8 cellular contexts compared by ENCODE assay signal in genomic region chr2:236177604-236177966, GRCh38. TPM values are rescaled to one million over a fixed set of nuclear protein-coding genes. Genes with fewer than 3 reads are reported as not detected.
DNase-seq lines count a peak whose midpoint lies in the region; ATAC-seq, FAIRE-seq and TF ChIP-seq lines count a peak whose summit lies in the region.

No MANE protein-coding gene starts in this region.

- TF ChIP-seq POLR2A in GM12878 (IDR thresholded peaks at IDR 0.05; ENCODE audit: low read depth, low read length): no peak
- TF ChIP-seq POLR2A in HepG2 (IDR thresholded peaks at IDR 0.05; ENCODE audit: insufficient read depth in 1 of 2, low read depth in 2 of 2, low read length in 2 of 2): no peak

- H4K20me1 ChIP-seq in GM12878 (ENCODE audit: control insufficient read depth, insufficient read depth) (no peaks in the 10 kb centered on the region), HepG2 (ENCODE audit: insufficient read depth, low read length) (peaks cover 3% of the 10 kb centered on the region; the same call in 1 of the 2 replicates)

- in situ Hi-C loops in GM12878 (cut with MboI) (no loop called here), HepG2 (cut with HindIII; ENCODE audit: extremely low pct_ligation_motif_present, low pct_unique_long_range_greater_than_20kb) (loop anchor here (5.0 kb wide), 1 partner anchor 400 kb away; no protein-coding TSS in a partner anchor)

- H3K9me3 ChIP-seq in GM12878 (replicated peaks; ENCODE audit: control insufficient read depth, insufficient read depth, low read length) (no peaks in the 10 kb centered on the region; the same call in 2 of the 3 replicates), HepG2 (ENCODE audit: low read length) (no peaks in the 10 kb centered on the region)

- H3K9ac ChIP-seq in GM12878 (ENCODE audit: control insufficient read depth, insufficient read depth, low read length) (no peak overlapping the region), HepG2 (ENCODE audit: insufficient read depth, low read depth, low read length) (no peak overlapping the region)

- H3K79me2 ChIP-seq in GM12878 (ENCODE audit: control insufficient read depth, insufficient read depth, low read length) (no peaks in the 10 kb centered on the region), HepG2 (ENCODE audit: insufficient read depth, low read length) (no peaks in the 10 kb centered on the region)

- TF ChIP-seq RAD21 in GM12878 (IDR thresholded peaks at IDR 0.05; ENCODE audit: insufficient read depth, low read depth, low read length): no peak
- no peak for TF ChIP-seq RAD21 in HepG2 (CRISPR knock-in tag; IDR thresholded peaks at IDR 0.05)

- no peak for TF ChIP-seq EP300 in GM12878 (IDR thresholded peaks at IDR 0.05; ENCODE audit: borderline replicate concordance in 1 of 2, control insufficient read depth in 1 of 2, low read depth in 2 of 2, low read length in 2 of 2)
- no peak for TF ChIP-seq EP300 in HepG2 (IDR thresholded peaks at IDR 0.05; ENCODE audit: low read depth in 2 of 2, low read length in 2 of 2)
- no peak for TF ChIP-seq EP300 in HepG2 (CRISPR knock-in tag; IDR thresholded peaks at IDR 0.05; ENCODE audit: borderline replicate concordance)

- no peak overlapping the region for H3K27ac ChIP-seq in GM12878 (ENCODE audit: control insufficient read depth, insufficient read depth)
- H3K27ac ChIP-seq in HepG2 (ENCODE audit: extremely low read length, insufficient read depth, low read length): no peak overlapping the region

- intact Hi-C loops in GM12878 (cut with micrococcal nuclease; ENCODE audit: unreplicated experiment): no loop called here
- intact Hi-C loops in HepG2 (cut with micrococcal nuclease; ENCODE audit: unreplicated experiment): no loop called here

- H3K4me3 ChIP-seq in GM12878: no peak overlapping the region
- peak overlapping the region in 1 of 3 experiments; percentile 69; a peak in 1 of 6 replicates for H3K4me3 ChIP-seq in HepG2 (replicated peaks in 1 of 3; ENCODE audit: insufficient read depth in 1 of 3, low read depth in 2 of 3, low read length in 3 of 3)

- H3K4me1 ChIP-seq in GM12878 (ENCODE audit: control insufficient read depth, insufficient read depth, low read length): no peaks in the 10 kb centered on the region
- H3K4me1 ChIP-seq in HepG2 (ENCODE audit: insufficient read depth, low read length): 0 out of 2 replicates have a peak, but pooled peaks cover 9% of the 10 kb centered on the region

- no peak overlapping the region for H3K4me2 ChIP-seq in GM12878 (ENCODE audit: control insufficient read depth, insufficient read depth)
- peak overlapping the region; percentile 76 for H3K4me2 ChIP-seq in HepG2 (ENCODE audit: low read depth, low read length)

- peaks cover 0 to 4% of the 10 kb centered on the region in 2 experiments; a peak in 3 of 4 replicates for H3K27me3 ChIP-seq in GM12878 (replicated peaks in 1 of 2; ENCODE audit: control insufficient read depth in 2 of 2, insufficient read depth in 2 of 2, low read length in 1 of 2)
- peaks cover 14 to 68% of the 10 kb centered on the region in 2 experiments; a peak in 4 of 5 replicates for H3K27me3 ChIP-seq in HepG2 (ENCODE audit: control insufficient read depth in 1 of 2, insufficient read depth in 2 of 2, low read length in 2 of 2)

- CTCF ChIA-PET in GM12878 (lab: Yijun Ruan, JAX): interaction anchor here (0.8 to 6.0 kb wide), 3 partner anchors 389 to 412 kb away, joined by 3 to 84 read pairs (median 5); no protein-coding TSS in a partner anchor
- CTCF ChIA-PET in HepG2 (lab: Yijun Ruan, JAX; ENCODE audit: low intra/inter-chr PET ratio, low total read pairs): interaction anchor here (0.8 to 2.1 kb wide), 4 partner anchors 241 to 412 kb away, joined by 3 to 15 read pairs (median 7); no protein-coding TSS in a partner anchor

- whole genome bisulfite sequencing in GM12878 (ENCODE audit: insufficient coverage, insufficient replicate concordance, low lambda C conversion rate, missing lambda C conversion rate): 17% methylated on average over 20 of the region's 20 CpGs
- 68% methylated on average over 20 of the region's 20 CpGs for WGBS in HepG2 (ENCODE audit: low lambda C conversion rate)

- H2AFZ ChIP-seq in GM12878 (ENCODE audit: control insufficient read depth, low read depth, low read length): no peak overlapping the region
- H2AFZ ChIP-seq in HepG2 (ENCODE audit: low read length): no peak overlapping the region

- SMC1A ChIA-PET in GM12878 (lab: Charles Lee; ENCODE audit: uncharacterized antibody, unreplicated experiment): no interaction called here

- ATAC-seq in GM12878 (no peak; the same call in 2 of the 3 replicates), HepG2 (peak; percentile 77), GM19328 (IDR thresholded peaks at IDR 0.05; ENCODE audit: unreplicated experiment) (no peak), HG02763 (IDR thresholded peaks at IDR 0.05; ENCODE audit: unreplicated experiment) (no peak)

- FAIRE-seq in GM12878 (lab: Jason Lieb, UNC) (no peak), HepG2 (lab: Jason Lieb, UNC) (no peak)

- RAD21 ChIA-PET in GM12878 (lab: Charles Lee; ENCODE audit: unreplicated experiment): no interaction called here

- BruUV-seq in GM12878 (replicated peaks; lab: Mats Ljungman, UMichigan) (no TSS peak), HepG2 (replicated peaks; lab: Mats Ljungman, UMichigan) (no TSS peak)

- TF ChIP-seq CTCF in GM12878 (IDR thresholded peaks at IDR 0.05 in 2 of 3, conservative IDR thresholded peaks at IDR 0.05 in 1 of 3; ENCODE audit: control insufficient read depth in 2 of 3, extremely low read depth in 1 of 3, insufficient read depth in 1 of 3, low read depth in 3 of 3, low read length in 3 of 3) (peak in 2 of 3 experiments; percentile 23 to 26; a peak in 2 of 6 replicates), HepG2 (CRISPR knock-in tag; IDR thresholded peaks at IDR 0.05) (peak; percentile 61)

- POLR2A ChIA-PET in GM12878 (lab: Charles Lee) (no interaction called here), HepG2 (lab: Yijun Ruan, JAX) (no interaction called here)

- H3K36me3 ChIP-seq in GM12878 (ENCODE audit: control insufficient read depth in 2 of 2, insufficient read depth in 2 of 2, low read length in 1 of 2) (no peaks in the 10 kb centered on the region), HepG2 (replicated peaks in 1 of 2; ENCODE audit: control insufficient read depth in 1 of 2, insufficient read depth in 2 of 2, low read length in 2 of 2) (no peaks in the 10 kb centered on the region)

- DNase-seq in EH (ENCODE audit: low read depth) (peak; percentile 53), LoVo (ENCODE audit: low spot score) (peak; percentile 79), GM12878 (ENCODE audit: low read depth, low spot score) (no peak), HepG2 (ENCODE audit: low spot score) (peak; percentile 57), NCI-H2107 treated with DMSO at 0.1 percent for 48 hours (lab: John Stamatoyannopoulos, UW; ENCODE audit: unreplicated experiment) (no peak), A172 (ENCODE audit: low spot score) (no peak)

TF ChIP-seq in GM12878, 131 proteins besides CTCF, POLR2A, EP300 and RAD21 (continues in another document):
- no peak for TF ChIP-seq TCF12 (IDR thresholded peaks at IDR 0.05; ENCODE audit: low read depth, low read length)
- no peak for TF ChIP-seq ZNF217 (IDR thresholded peaks at IDR 0.05)

RNA-seq across cellular contexts. Expression of gene GBX2, which starts 9.4 kb away (rescaled TPM):
- not detected in 2 replicates for total RNA-seq in GM12878 (2013; cell fraction: nucleolus; rRNA removed)
- not detected in 2 replicates for total RNA-seq in GM12878 (2014; rRNA removed)
- not detected in 2 replicates for total RNA-seq in GM12878 (2014; rRNA removed; fragmentation: Illumina TruSeq; extraction: Trizol)
- not detected in 2 replicates for total RNA-seq in GM12878 (2021)
- polyA plus RNA-seq in GM12878 (2011; ENCODE audit: low read depth): not detected
- not detected in 2 replicates for polyA plus RNA-seq in GM12878 (2011; rRNA removed)
- not detected in 2 replicates for polyA plus RNA-seq in GM12878 (2011; cell fraction: cytosol; rRNA removed)
- polyA plus RNA-seq in GM12878 (2011; cell fraction: nucleus; rRNA removed): not detected in 2 replicates
- not detected in 2 replicates for polyA plus RNA-seq in GM12878 (2012)
- polyA plus RNA-seq in GM12878 (2014; fragmentation: Illumina TruSeq; extraction: Trizol): not detected in 2 replicates
- polyA plus RNA-seq in GM12878 (2014; fragmentation: Nextera tagmentation; extraction: Ambion mirVana): not detected
- polyA plus RNA-seq in GM12878 (2014; rRNA removed): not detected in 2 replicates
- not detected for polyA plus RNA-seq in GM12878 (2016; fragmentation: Nextera tagmentation; extraction: Ambion mirVana)
- not detected in 2 replicates for polyA minus RNA-seq in GM12878 (2011; rRNA and poly(A)+ RNA removed)
- polyA minus RNA-seq in GM12878 (2011; cell fraction: cytosol; rRNA and poly(A)+ RNA removed): not detected in 2 replicates
- polyA minus RNA-seq in GM12878 (2011; cell fraction: nucleus; rRNA and poly(A)+ RNA removed): not detected in 2 replicates
- total RNA-seq in HepG2 (2016; rRNA removed; fragmentation: Illumina TruSeq; extraction: Trizol): not detected in 2 replicates
- total RNA-seq in HepG2 (2016; cell fraction: cytosol; rRNA removed; fragmentation: Illumina TruSeq; extraction: Trizol; ENCODE audit: low read depth): not detected in 2 replicates
- not detected in 2 replicates for total RNA-seq in HepG2 (2016; cell fraction: insoluble cytoplasmic fraction; rRNA removed; fragmentation: Illumina TruSeq; extraction: Trizol)
- not detected in 2 replicates for total RNA-seq in HepG2 (2016; cell fraction: membrane; rRNA removed; fragmentation: Illumina TruSeq; extraction: Trizol)
- not detected in 2 replicates for total RNA-seq in HepG2 (2016; cell fraction: nucleus; rRNA removed; fragmentation: Illumina TruSeq; extraction: Trizol)
- polyA plus RNA-seq in HepG2 (2011; rRNA removed): not detected in 2 replicates
- 0.08 TPM in 1 of 2 replicates, not detected in the other for polyA plus RNA-seq in HepG2 (2011; cell fraction: cytosol; rRNA removed)
- polyA plus RNA-seq in HepG2 (2011; cell fraction: nucleus; rRNA removed): not detected in 2 replicates
- not detected in 2 replicates for polyA plus RNA-seq in HepG2 (2012)
- polyA plus RNA-seq in HepG2 (2016; cell fraction: cytosol; fragmentation: Illumina TruSeq; extraction: Trizol; ENCODE audit: low read depth): not detected in 2 replicates
- polyA plus RNA-seq in HepG2 (2016; cell fraction: insoluble cytoplasmic fraction; fragmentation: Illumina TruSeq; extraction: Trizol; ENCODE audit: low read depth): not detected in 2 replicates
- not detected in 2 replicates for polyA plus RNA-seq in HepG2 (2016; cell fraction: membrane; fragmentation: Illumina TruSeq; extraction: Trizol; ENCODE audit: low read depth)
- not detected in 2 replicates for polyA plus RNA-seq in HepG2 (2016; cell fraction: nucleus; fragmentation: Illumina TruSeq; extraction: Trizol; ENCODE audit: insufficient read depth, low read depth)
- 0.47 TPM in 1 of 2 replicates, not detected in the other for polyA minus RNA-seq in HepG2 (2011; rRNA and poly(A)+ RNA removed; ENCODE audit: low replicate concordance)
- polyA minus RNA-seq in HepG2 (2011; cell fraction: cytosol; rRNA and poly(A)+ RNA removed): not detected in 2 replicates
- polyA minus RNA-seq in HepG2 (2011; cell fraction: nucleus; rRNA and poly(A)+ RNA removed): not detected in 2 replicates
- total RNA-seq in A172 (2014; rRNA removed; shearing (Covaris generic)): 6.2 and 6.4 TPM in 2 replicates

Comparison
In these comparisons a context has a peak if more than half of its experiments do, and no peak if none do; other contexts are left out.
1. DNase-seq: peak in EH (single experiment), LoVo (single experiment) and HepG2 (single experiment); none in GM12878 (single experiment), NCI-H2107 treated with DMSO at 0.1 percent for 48 hours (single experiment) and A172 (single experiment).